20 cellular contexts compared by ENCODE assay signal in genomic region chr4:47498899-47499298, GRCh38.
A peak's percentile ranks its signal among the peaks of the same experiment; 100 is the strongest.
DNase-seq lines count a peak whose midpoint lies in the region; ATAC-seq and TF ChIP-seq lines count a peak whose summit lies in the region.
"Had no signal": no experiment of that assay in that cellular context is flagged by ENCODE, and none has a peak within 500 bp of the region (broad histone marks: within the 10 kb centered on the region; RNA-seq: fewer than 3 reads in every experiment).

No MANE protein-coding gene starts in this region.

- TF ChIP-seq CTCF in OCI-LY3 (IDR thresholded peaks at IDR 0.05; ENCODE audit: low read depth, low read length), result no peak

- H3K36me3 ChIP-seq in BLaER1 (no peaks in the 10 kb centered on the region), OCI-LY3 (replicated peaks; ENCODE audit: low read depth, low read length) (no peaks in the 10 kb centered on the region)

- H4K20me1 ChIP-seq in BLaER1 (no peaks in the 10 kb centered on the region), OCI-LY3 (ENCODE audit: insufficient read depth, low read length) (no peaks in the 10 kb centered on the region)

- H3K27me3 ChIP-seq in BLaER1, result no peaks in the 10 kb centered on the region
- H3K27me3 ChIP-seq in OCI-LY3 (ENCODE audit: low read depth, low read length), result no peaks in the 10 kb centered on the region

- no peak overlapping the region for H2AFZ ChIP-seq in OCI-LY3 (ENCODE audit: low read depth, low read length)

- no peaks in the 10 kb centered on the region for H3K79me2 ChIP-seq in OCI-LY3 (ENCODE audit: low read length)

- peak; percentile 27 for ATAC-seq in GM18870 (IDR thresholded peaks at IDR 0.05; ENCODE audit: unreplicated experiment)
- ATAC-seq in HG02798 (IDR thresholded peaks at IDR 0.05; ENCODE audit: poor library complexity, unreplicated experiment), result peak; percentile 43
- no peak for ATAC-seq in GM19452 (IDR thresholded peaks at IDR 0.05; ENCODE audit: unreplicated experiment)

- H3K27ac ChIP-seq in BLaER1 (peak overlapping the region; percentile 12; the same call in 1 of the 2 replicates), OCI-LY3 (ENCODE audit: low read length) (no peak overlapping the region)

- H3K9ac ChIP-seq in BLaER1 (no peak overlapping the region), OCI-LY3 (ENCODE audit: low read length) (no peak overlapping the region)

- H3K4me1 ChIP-seq in BLaER1 (peaks cover 31% of the 10 kb centered on the region), OCI-LY3 (ENCODE audit: low read length) (peaks cover 27% of the 10 kb centered on the region)

- H3K4me2 ChIP-seq in BLaER1 (peak overlapping the region; percentile 68), OCI-LY3 (ENCODE audit: low read length) (peak overlapping the region; percentile 47; the same call in 1 of the 2 replicates)

- H3K4me3 ChIP-seq in BLaER1 (no peak overlapping the region; the same call in 1 of the 2 replicates), OCI-LY3 (ENCODE audit: low read length) (no peak overlapping the region)

- H3K9me3 ChIP-seq in BLaER1, result no peaks in the 10 kb centered on the region
- H3K9me3 ChIP-seq in OCI-LY3 (ENCODE audit: insufficient read depth, low read length), result no peaks in the 10 kb centered on the region

- DNase-seq in DMS 273 (lab: John Stamatoyannopoulos, UW; ENCODE audit: unreplicated experiment) (no peak), LoVo (ENCODE audit: low spot score) (no peak), SHP77 treated with DMSO at 0.1 percent for 48 hours (lab: John Stamatoyannopoulos, UW) (no peak)
- DNase-seq: activated CD4-positive, alpha-beta T cell treated with anti-CD3 and anti-CD28 coated beads, Interleukin-2, amount 10 ng/mL, durations not matched to agents 7 days and 5 days; activated CD8-positive, alpha-beta memory T cell treated with anti-CD3 and anti-CD28 coated beads, Interleukin-2, amount 50 U/mL, for 4 hours; activated effector memory CD4-positive, alpha-beta T cell treated with Interleukin-2 at 50 U/mL for 16 hours; amniotic stem cell; CD4-positive, CD25-positive, alpha-beta regulatory T cell; DMS153; effector memory CD4-positive, alpha-beta T cell; glutamatergic neuron; NCI-H146; NCI-H226; nucleus accumbens; right cardiac atrium had no signal
